In the genomic region with DNA sequence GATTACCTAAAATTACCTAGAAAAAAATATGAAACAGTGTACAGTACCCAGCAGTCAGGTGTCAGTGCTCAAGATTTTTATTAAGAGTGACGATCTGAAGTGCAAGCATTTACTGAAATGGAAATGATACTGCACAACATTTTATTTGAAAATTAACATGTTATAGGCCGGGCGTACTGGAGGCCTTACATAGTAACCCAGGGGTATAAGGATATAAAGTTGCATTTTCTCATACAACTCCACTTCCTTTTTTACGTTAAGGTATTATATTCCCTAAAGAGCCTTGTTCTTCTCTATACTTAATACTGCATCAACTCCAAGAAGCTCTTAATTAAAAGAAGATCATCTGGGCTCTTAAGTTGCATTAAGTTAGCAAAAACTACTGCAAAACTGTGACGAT, we compare ENCODE assay signal across 11 cellular contexts. TPM values are rescaled to one million over a fixed set of nuclear protein-coding genes. Genes with fewer than 3 reads are reported as not detected.
DNase-seq lines count a peak whose midpoint lies in the region; ATAC-seq, FAIRE-seq and TF ChIP-seq lines count a peak whose summit lies in the region.
"Had no signal": no experiment of that assay in that cellular context is flagged by ENCODE, and none has a peak within 500 bp of the region (broad histone marks: within the 10 kb centered on the region; RNA-seq: fewer than 3 reads in every experiment).

No MANE protein-coding gene starts in this region.

- peaks cover 2% of the 10 kb centered on the region for H3K79me1 ChIP-seq in neuronal stem cell (ENCODE audit: low read depth, low read length)

- TF ChIP-seq CTCF in RWPE2 (IDR thresholded peaks at IDR 0.05; ENCODE audit: poor library complexity, severe bottlenecking): no peak
- TF ChIP-seq CTCF in retinal pigment epithelial cell (conservative IDR thresholded peaks at IDR 0.05; ENCODE audit: low read depth, low read length): no peak
- TF ChIP-seq CTCF in BE2C (IDR thresholded peaks at IDR 0.05; ENCODE audit: low read depth, low read length): no peak

- H3K27me3 ChIP-seq in RWPE2 (ENCODE audit: insufficient read depth, poor library complexity, severe bottlenecking): no peaks in the 10 kb centered on the region
- H3K27me3 ChIP-seq in BE2C: no peaks in the 10 kb centered on the region
- H3K27me3 ChIP-seq in neuronal stem cell (ENCODE audit: control insufficient read depth in 3 of 3, insufficient read depth in 3 of 3, low read depth in 1 of 3, low read length in 3 of 3): no peaks in the 10 kb centered on the region

- peak overlapping the region; percentile 10 for H3K9ac ChIP-seq in ES-I3 (ENCODE audit: low read depth, low read length)
- H3K9ac ChIP-seq in neuronal stem cell (ENCODE audit: low read depth, low read length, poor library complexity): no peak overlapping the region

- no peak overlapping the region for H4K8ac ChIP-seq in neuronal stem cell (ENCODE audit: low read depth, low read length)

- H3K4ac ChIP-seq in neuronal stem cell (ENCODE audit: low read length): no peak overlapping the region

- no peak overlapping the region for H3K4me2 ChIP-seq in neuronal stem cell (ENCODE audit: insufficient read depth, low read length, poor library complexity, severe bottlenecking)

- H3K4me3 ChIP-seq in RWPE2 (ENCODE audit: severe bottlenecking) (peak overlapping the region; percentile 19), retinal pigment epithelial cell (ENCODE audit: low read length) (peak overlapping the region; percentile 17), BE2C (ENCODE audit: low read depth, low read length) (no peak overlapping the region), neuronal stem cell (ENCODE audit: low read length in 2 of 2) (no peak overlapping the region)

- FAIRE-seq in HTR-8/SVneo (lab: Jason Lieb, UNC): no peak
- FAIRE-seq: GM18507 had no signal

- peaks cover 10% of the 10 kb centered on the region for H3K4me1 ChIP-seq in ES-I3 (ENCODE audit: insufficient read depth, low read length)
- peaks cover 26% of the 10 kb centered on the region for H3K4me1 ChIP-seq in RWPE2 (ENCODE audit: insufficient read depth, poor library complexity, severe bottlenecking)
- no peaks in the 10 kb centered on the region for H3K4me1 ChIP-seq in BE2C
- H3K4me1 ChIP-seq in neuronal stem cell (ENCODE audit: control insufficient read depth in 2 of 2, insufficient read depth in 1 of 2, low read depth in 1 of 2, low read length in 2 of 2): peaks cover 0 to 12% of the 10 kb centered on the region in 2 donors

- H3K36me3 ChIP-seq in ES-I3 (ENCODE audit: insufficient read depth, low read length) (peaks cover 20% of the 10 kb centered on the region), RWPE2 (ENCODE audit: low read depth) (peaks cover 23% of the 10 kb centered on the region), BE2C (peaks cover 21% of the 10 kb centered on the region), neuronal stem cell (replicated peaks in 1 of 2; ENCODE audit: control insufficient read depth in 2 of 2, insufficient read depth in 2 of 2, low read length in 2 of 2) (peaks cover 8 to 52% of the 10 kb centered on the region in 2 donors)

- no peak overlapping the region for H3K23ac ChIP-seq in neuronal stem cell (ENCODE audit: low read depth, low read length, poor library complexity)

- H4K91ac ChIP-seq in neuronal stem cell (ENCODE audit: low read depth, low read length, poor library complexity): no peak overlapping the region

- DNase-seq in RWPE2 (ENCODE audit: low spot score) (no peak), epithelial cell of prostate (ENCODE audit: low read depth, low spot score) (no peak), retinal pigment epithelial cell (ENCODE audit: low read depth) (no peak), BE2C (no peak), HTR-8/SVneo (ENCODE audit: insufficient read length, low spot score) (no peak), neuronal stem cell (ENCODE audit: low spot score) (no peak)
- DNase-seq: occipital lobe, SHP77 had no signal

- no peak overlapping the region for H3K18ac ChIP-seq in neuronal stem cell (ENCODE audit: low read length)

- no peak overlapping the region for H2BK12ac ChIP-seq in neuronal stem cell (ENCODE audit: low read length)

- H2BK5ac ChIP-seq in neuronal stem cell (ENCODE audit: low read length): no peak overlapping the region

- no peak for ATAC-seq in RWPE2 (ENCODE audit: low read depth)
- no peak for ATAC-seq in GM19467 (IDR thresholded peaks at IDR 0.05; ENCODE audit: unreplicated experiment)

- no peak overlapping the region for H2AFZ ChIP-seq in neuronal stem cell (ENCODE audit: low read length)

- no peak overlapping the region for H2BK15ac ChIP-seq in neuronal stem cell (ENCODE audit: low read length)

- H3K9me3 ChIP-seq in ES-I3 (ENCODE audit: control insufficient read depth, insufficient read depth, low read length) (no peaks in the 10 kb centered on the region), RWPE2 (ENCODE audit: severe bottlenecking) (no peaks in the 10 kb centered on the region), BE2C (no peaks in the 10 kb centered on the region), neuronal stem cell (replicated peaks in 1 of 2; ENCODE audit: control insufficient read depth in 2 of 2, insufficient read depth in 1 of 2, low read depth in 1 of 2, low read length in 2 of 2) (no peaks in the 10 kb centered on the region)

- no peak overlapping the region for H2BK120ac ChIP-seq in neuronal stem cell (ENCODE audit: low read depth, low read length)

- H3K27ac ChIP-seq in RWPE2 (ENCODE audit: poor library complexity, severe bottlenecking): peak overlapping the region; percentile 87
- H3K27ac ChIP-seq in epithelial cell of prostate: peak overlapping the region; percentile 85
- H3K27ac ChIP-seq in neuronal stem cell (replicated peaks; ENCODE audit: low read length): no peak overlapping the region

- no peak overlapping the region for H3K14ac ChIP-seq in neuronal stem cell (ENCODE audit: low read length)

- no peak overlapping the region for H2AK5ac ChIP-seq in neuronal stem cell (ENCODE audit: low read depth, low read length)

- no CpG with 5 or more reads among the region's 5 CpGs for WGBS in neuronal stem cell (ENCODE audit: extremely low coverage in 2 of 2, insufficient read length in 2 of 2, insufficient replicate concordance in 1 of 2), 2 donors

RNA-seq across cellular contexts. Expression of a gene that starts 3.3 kb away (rescaled TPM):
- polyA plus RNA-seq in BE2C (2012; ENCODE audit: insufficient read depth, insufficient read length, low read depth): 35.7 TPM
- 51.7 TPM for polyA plus RNA-seq in neuronal stem cell (2013, experiment 1 of 2)
- polyA plus RNA-seq in neuronal stem cell (2013, experiment 2 of 2): 51.0 TPM

RNA-seq across cellular contexts. Expression of a gene that starts 48.3 kb away (rescaled TPM):
- polyA plus RNA-seq in BE2C (2012; ENCODE audit: insufficient read depth, insufficient read length, low read depth): 3.2 TPM
- 82.4 TPM for polyA plus RNA-seq in neuronal stem cell (2013, experiment 1 of 2)
- 76.0 TPM for polyA plus RNA-seq in neuronal stem cell (2013, experiment 2 of 2)

RNA-seq across cellular contexts. Expression of a gene that starts 48.9 kb away (rescaled TPM):
- polyA plus RNA-seq in BE2C (2012; ENCODE audit: insufficient read depth, insufficient read length, low read depth): 134 TPM
- 48.5 TPM for polyA plus RNA-seq in neuronal stem cell (2013, experiment 1 of 2)
- 48.3 TPM for polyA plus RNA-seq in neuronal stem cell (2013, experiment 2 of 2)

Comparison
In these comparisons a context has a peak if more than half of its experiments do, and no peak if none do; other contexts are left out.
1. H3K4me3 ChIP-seq: peak in RWPE2 (single experiment) and retinal pigment epithelial cell (single experiment); none in BE2C (single experiment) and neuronal stem cell (0 of 2).